Comparison of ENCODE assay signal across 1 cellular context in genomic region chr17:5043524-5043923, GRCh38.
TF ChIP-seq lines count a peak whose summit lies in the region.

No MANE protein-coding gene starts in this region.

TF ChIP-seq in WTC11, 78 proteins besides CTCF, POLR2A, EP300 and RAD21 (continued from another document):
- TF ChIP-seq ZNF219 (CRISPR knock-in tag; IDR thresholded peaks at IDR 0.05; ENCODE audit: borderline replicate concordance) (no peak), KAT7 (CRISPR knock-in tag; IDR thresholded peaks at IDR 0.05; ENCODE audit: borderline replicate concordance) (no peak), ZNF263 (CRISPR knock-in tag; IDR thresholded peaks at IDR 0.05; ENCODE audit: low read depth) (no peak), ZNF416 (CRISPR knock-in tag; IDR thresholded peaks at IDR 0.05) (no peak), CDX4 (CRISPR knock-in tag; IDR thresholded peaks at IDR 0.05; ENCODE audit: borderline replicate concordance) (no peak), SMAD4 (CRISPR knock-in tag; IDR thresholded peaks at IDR 0.05) (no peak), TCF7 (CRISPR knock-in tag; IDR thresholded peaks at IDR 0.05; ENCODE audit: low read depth) (no peak), GRHL2 (CRISPR knock-in tag; IDR thresholded peaks at IDR 0.05; ENCODE audit: insufficient replicate concordance, severe bottlenecking) (no peak), PRRX2 (CRISPR knock-in tag; IDR thresholded peaks at IDR 0.05) (no peak), ZNF232 (CRISPR knock-in tag; IDR thresholded peaks at IDR 0.05) (no peak), CREM (CRISPR knock-in tag; IDR thresholded peaks at IDR 0.05) (no peak), ELF4 (CRISPR knock-in tag; IDR thresholded peaks at IDR 0.05; ENCODE audit: low read depth) (no peak), IRF2 (CRISPR knock-in tag; IDR thresholded peaks at IDR 0.05; ENCODE audit: borderline replicate concordance, low read depth) (no peak), NR2C2 (CRISPR knock-in tag; IDR thresholded peaks at IDR 0.05) (no peak)
- TF ChIP-seq, protein P1, sequence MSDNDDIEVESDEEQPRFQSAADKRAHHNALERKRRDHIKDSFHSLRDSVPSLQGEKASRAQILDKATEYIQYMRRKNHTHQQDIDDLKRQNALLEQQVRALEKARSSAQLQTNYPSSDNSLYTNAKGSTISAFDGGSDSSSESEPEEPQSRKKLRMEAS (CRISPR knock-in tag; IDR thresholded peaks at IDR 0.05), result no peak
- TF ChIP-seq, protein P2, sequence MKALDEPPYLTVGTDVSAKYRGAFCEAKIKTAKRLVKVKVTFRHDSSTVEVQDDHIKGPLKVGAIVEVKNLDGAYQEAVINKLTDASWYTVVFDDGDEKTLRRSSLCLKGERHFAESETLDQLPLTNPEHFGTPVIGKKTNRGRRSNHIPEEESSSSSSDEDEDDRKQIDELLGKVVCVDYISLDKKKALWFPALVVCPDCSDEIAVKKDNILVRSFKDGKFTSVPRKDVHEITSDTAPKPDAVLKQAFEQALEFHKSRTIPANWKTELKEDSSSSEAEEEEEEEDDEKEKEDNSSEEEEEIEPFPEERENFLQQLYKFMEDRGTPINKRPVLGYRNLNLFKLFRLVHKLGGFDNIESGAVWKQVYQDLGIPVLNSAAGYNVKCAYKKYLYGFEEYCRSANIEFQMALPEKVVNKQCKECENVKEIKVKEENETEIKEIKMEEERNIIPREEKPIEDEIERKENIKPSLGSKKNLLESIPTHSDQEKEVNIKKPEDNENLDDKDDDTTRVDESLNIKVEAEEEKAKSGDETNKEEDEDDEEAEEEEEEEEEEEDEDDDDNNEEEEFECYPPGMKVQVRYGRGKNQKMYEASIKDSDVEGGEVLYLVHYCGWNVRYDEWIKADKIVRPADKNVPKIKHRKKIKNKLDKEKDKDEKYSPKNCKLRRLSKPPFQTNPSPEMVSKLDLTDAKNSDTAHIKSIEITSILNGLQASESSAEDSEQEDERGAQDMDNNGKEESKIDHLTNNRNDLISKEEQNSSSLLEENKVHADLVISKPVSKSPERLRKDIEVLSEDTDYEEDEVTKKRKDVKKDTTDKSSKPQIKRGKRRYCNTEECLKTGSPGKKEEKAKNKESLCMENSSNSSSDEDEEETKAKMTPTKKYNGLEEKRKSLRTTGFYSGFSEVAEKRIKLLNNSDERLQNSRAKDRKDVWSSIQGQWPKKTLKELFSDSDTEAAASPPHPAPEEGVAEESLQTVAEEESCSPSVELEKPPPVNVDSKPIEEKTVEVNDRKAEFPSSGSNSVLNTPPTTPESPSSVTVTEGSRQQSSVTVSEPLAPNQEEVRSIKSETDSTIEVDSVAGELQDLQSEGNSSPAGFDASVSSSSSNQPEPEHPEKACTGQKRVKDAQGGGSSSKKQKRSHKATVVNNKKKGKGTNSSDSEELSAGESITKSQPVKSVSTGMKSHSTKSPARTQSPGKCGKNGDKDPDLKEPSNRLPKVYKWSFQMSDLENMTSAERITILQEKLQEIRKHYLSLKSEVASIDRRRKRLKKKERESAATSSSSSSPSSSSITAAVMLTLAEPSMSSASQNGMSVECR (CRISPR knock-in tag; IDR thresholded peaks at IDR 0.05; ENCODE audit: borderline replicate concordance), result no peak
- TF ChIP-seq, protein P3, sequence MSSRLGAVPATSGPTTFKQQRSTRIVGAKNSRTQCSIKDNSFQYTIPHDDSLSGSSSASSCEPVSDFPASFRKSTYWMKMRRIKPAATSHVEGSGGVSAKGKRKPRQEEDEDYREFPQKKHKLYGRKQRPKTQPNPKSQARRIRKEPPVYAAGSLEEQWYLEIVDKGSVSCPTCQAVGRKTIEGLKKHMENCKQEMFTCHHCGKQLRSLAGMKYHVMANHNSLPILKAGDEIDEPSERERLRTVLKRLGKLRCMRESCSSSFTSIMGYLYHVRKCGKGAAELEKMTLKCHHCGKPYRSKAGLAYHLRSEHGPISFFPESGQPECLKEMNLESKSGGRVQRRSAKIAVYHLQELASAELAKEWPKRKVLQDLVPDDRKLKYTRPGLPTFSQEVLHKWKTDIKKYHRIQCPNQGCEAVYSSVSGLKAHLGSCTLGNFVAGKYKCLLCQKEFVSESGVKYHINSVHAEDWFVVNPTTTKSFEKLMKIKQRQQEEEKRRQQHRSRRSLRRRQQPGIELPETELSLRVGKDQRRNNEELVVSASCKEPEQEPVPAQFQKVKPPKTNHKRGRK (CRISPR knock-in tag; IDR thresholded peaks at IDR 0.05; ENCODE audit: borderline replicate concordance), result no peak
